11 cellular contexts compared by ENCODE assay signal in the genomic region with DNA sequence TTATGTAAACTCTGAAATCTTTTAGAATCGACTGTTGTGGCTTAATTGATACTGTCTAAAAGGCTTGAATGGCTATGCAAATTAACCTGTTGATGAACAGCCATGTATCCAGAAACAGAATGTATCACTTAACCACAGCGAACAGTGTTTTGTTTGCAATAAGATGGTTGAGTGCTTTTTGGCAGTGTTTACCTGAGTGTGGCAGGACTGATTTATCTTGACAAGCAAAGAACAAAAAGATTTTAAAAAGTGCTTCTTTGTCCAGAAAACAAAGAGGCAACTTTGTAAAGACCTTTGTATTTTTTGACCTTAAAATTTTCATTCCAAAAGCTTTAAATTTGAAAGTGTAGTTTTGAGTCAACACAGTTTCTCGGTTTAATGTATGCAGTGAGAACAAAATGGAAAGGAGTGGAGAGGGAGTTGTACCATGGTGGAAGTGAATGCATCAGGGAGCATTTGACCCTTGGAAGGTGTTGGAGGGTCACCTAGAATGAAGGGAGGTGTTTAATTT. TPM values are rescaled to one million over a fixed set of nuclear protein-coding genes. Genes with fewer than 3 reads are reported as not detected.
A peak's percentile ranks its signal among the peaks of the same experiment; 100 is the strongest.
DNase-seq lines count a peak whose midpoint lies in the region; ATAC-seq and TF ChIP-seq lines count a peak whose summit lies in the region.
"Had no signal": no experiment of that assay in that cellular context is flagged by ENCODE, and none has a peak within 500 bp of the region (broad histone marks: within the 10 kb centered on the region; RNA-seq: fewer than 3 reads in every experiment).

No MANE protein-coding gene starts in this region.

- H3K36me3 ChIP-seq in GM06990 (ENCODE audit: control insufficient read depth, insufficient read depth, low read length) (peaks cover 2% of the 10 kb centered on the region; the same call in 1 of the 2 replicates), sigmoid colon (peaks cover 0 to 6% (median 0%) of the 10 kb centered on the region in 4 donors)

- ATAC-seq in GM19438 (IDR thresholded peaks at IDR 0.05; ENCODE audit: low read depth, unreplicated experiment) (peak; percentile 94), HG02970 (IDR thresholded peaks at IDR 0.05; ENCODE audit: low FRiP score, unreplicated experiment) (peak; percentile 84)

- H3K27ac ChIP-seq in sigmoid colon = peak overlapping the region in 2 of 4 donors; percentile 16 to 25
- H3K27ac ChIP-seq: GM23248 had no signal

- H3K4me1 ChIP-seq in sigmoid colon = peaks cover 0 to 61% (median 47%) of the 10 kb centered on the region in 4 donors

- no peak for TF ChIP-seq EP300 in sigmoid colon (IDR thresholded peaks at IDR 0.05)

- H3K9me3 ChIP-seq in sigmoid colon = no peaks in the 10 kb centered on the region

- WGBS in sigmoid colon, 2 donors = 64 to 70% methylated on average over 3 of the region's 3 CpGs

- no peak for TF ChIP-seq CTCF in GM06990 (IDR thresholded peaks at IDR 0.05; ENCODE audit: insufficient read depth, low read length, poor library complexity, severe bottlenecking)
- no peak for TF ChIP-seq CTCF in sigmoid colon (IDR thresholded peaks at IDR 0.05)

- no peak for TF ChIP-seq POLR2A in sigmoid colon (IDR thresholded peaks at IDR 0.05)

- H3K4me3 ChIP-seq in GM06990 (replicated peaks; ENCODE audit: low read depth, low read length) = peak overlapping the region; percentile 11
- no peak overlapping the region for H3K4me3 ChIP-seq in sigmoid colon
- H3K4me3 ChIP-seq: GM23248, lung had no signal

- H3K27me3 ChIP-seq in GM06990 (replicated peaks; ENCODE audit: control insufficient read depth, insufficient read depth, low read length) (no peaks in the 10 kb centered on the region), sigmoid colon (no peaks in the 10 kb centered on the region)

- DNase-seq in GM06990 (ENCODE audit: extremely low read depth, insufficient read length) = peak; percentile 61
- DNase-seq in NCI-H2081 treated with DMSO at 0.1 percent for 48 hours (lab: John Stamatoyannopoulos, UW) = peak; percentile 22
- no peak for DNase-seq in sigmoid colon
- no peak for DNase-seq in inferior parietal cortex (ENCODE audit: extremely low spot score)
- no peak for DNase-seq in effector CD4-positive, alpha-beta T cell
- no peak for DNase-seq in stimulated activated CD4-positive, alpha-beta T cell treated with anti-CD3 and anti-CD28 coated beads, Interleukin-2, amount 100 ng/mL, for 24 hours
- DNase-seq: GM23248, NCI-H226 had no signal

- intact Hi-C loops in sigmoid colon (cut with DNase I) = no loop called here

RNA-seq across cellular contexts. Expression of a gene that starts 18.0 kb away (rescaled TPM):
- total RNA-seq in sigmoid colon = 100 to 1,000 TPM; 123 to 158 (median 139) TPM
- 1 to 10 TPM; 3.0 to 7.3 (median 7.2) TPM for polyA plus RNA-seq in sigmoid colon

Comparison
In these comparisons a context has a peak if more than half of its experiments do, and no peak if none do; other contexts are left out.
1. DNase-seq: peak in GM06990 (single experiment) and NCI-H2081 treated with DMSO at 0.1 percent for 48 hours (single experiment); none in sigmoid colon (single experiment), inferior parietal cortex (single experiment), effector CD4-positive, alpha-beta T cell (single experiment) and stimulated activated CD4-positive, alpha-beta T cell treated with anti-CD3 and anti-CD28 coated beads, Interleukin-2, amount 100 ng/mL, for 24 hours (0 of 2).